ENCODE assay signal across 3 cellular contexts in the genomic region with DNA sequence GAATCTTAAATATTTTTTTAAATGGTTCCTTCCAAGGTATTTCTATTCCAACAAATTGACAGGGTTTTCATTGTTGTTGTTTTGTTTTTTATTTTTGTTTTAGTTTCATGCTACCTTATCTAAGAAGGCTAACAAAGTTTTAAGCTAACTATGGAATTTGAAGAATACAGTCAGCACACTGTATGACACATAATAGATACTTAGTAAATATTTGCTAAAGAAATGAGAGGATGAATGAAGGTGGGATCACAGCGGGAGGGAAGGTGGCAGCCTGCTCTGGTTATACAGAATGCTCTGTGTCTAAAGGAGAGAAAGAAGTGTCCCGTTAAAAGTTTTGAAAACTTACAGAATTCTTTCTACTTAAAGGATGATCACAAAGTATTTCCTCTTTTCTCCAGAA.
TF ChIP-seq lines count a peak whose summit lies in the region.

No MANE protein-coding gene starts in this region.

TF ChIP-seq in SK-N-SH, 30 proteins besides CTCF, POLR2A, EP300 and RAD21:
- TF ChIP-seq TEAD4 (IDR thresholded peaks at IDR 0.05; ENCODE audit: borderline replicate concordance, insufficient read depth) (no peak), TCF12 (IDR thresholded peaks at IDR 0.05) (no peak), YY1 (IDR thresholded peaks at IDR 0.05; ENCODE audit: low read depth) (no peak), FOSL2 (IDR thresholded peaks at IDR 0.05; ENCODE audit: borderline replicate concordance, low read depth) (no peak), RXRA (IDR thresholded peaks at IDR 0.05; ENCODE audit: borderline replicate concordance, low read depth) (no peak)
- TF ChIP-seq, protein P1, sequence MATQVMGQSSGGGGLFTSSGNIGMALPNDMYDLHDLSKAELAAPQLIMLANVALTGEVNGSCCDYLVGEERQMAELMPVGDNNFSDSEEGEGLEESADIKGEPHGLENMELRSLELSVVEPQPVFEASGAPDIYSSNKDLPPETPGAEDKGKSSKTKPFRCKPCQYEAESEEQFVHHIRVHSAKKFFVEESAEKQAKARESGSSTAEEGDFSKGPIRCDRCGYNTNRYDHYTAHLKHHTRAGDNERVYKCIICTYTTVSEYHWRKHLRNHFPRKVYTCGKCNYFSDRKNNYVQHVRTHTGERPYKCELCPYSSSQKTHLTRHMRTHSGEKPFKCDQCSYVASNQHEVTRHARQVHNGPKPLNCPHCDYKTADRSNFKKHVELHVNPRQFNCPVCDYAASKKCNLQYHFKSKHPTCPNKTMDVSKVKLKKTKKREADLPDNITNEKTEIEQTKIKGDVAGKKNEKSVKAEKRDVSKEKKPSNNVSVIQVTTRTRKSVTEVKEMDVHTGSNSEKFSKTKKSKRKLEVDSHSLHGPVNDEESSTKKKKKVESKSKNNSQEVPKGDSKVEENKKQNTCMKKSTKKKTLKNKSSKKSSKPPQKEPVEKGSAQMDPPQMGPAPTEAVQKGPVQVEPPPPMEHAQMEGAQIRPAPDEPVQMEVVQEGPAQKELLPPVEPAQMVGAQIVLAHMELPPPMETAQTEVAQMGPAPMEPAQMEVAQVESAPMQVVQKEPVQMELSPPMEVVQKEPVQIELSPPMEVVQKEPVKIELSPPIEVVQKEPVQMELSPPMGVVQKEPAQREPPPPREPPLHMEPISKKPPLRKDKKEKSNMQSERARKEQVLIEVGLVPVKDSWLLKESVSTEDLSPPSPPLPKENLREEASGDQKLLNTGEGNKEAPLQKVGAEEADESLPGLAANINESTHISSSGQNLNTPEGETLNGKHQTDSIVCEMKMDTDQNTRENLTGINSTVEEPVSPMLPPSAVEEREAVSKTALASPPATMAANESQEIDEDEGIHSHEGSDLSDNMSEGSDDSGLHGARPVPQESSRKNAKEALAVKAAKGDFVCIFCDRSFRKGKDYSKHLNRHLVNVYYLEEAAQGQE (IDR thresholded peaks at IDR 0.05; ENCODE audit: low read depth, low read length): no peak

TF ChIP-seq in SK-N-SH treated with all-trans-retinoic acid at 6 μM for 48 hours, 23 proteins besides CTCF, POLR2A, EP300 and RAD21:
- no peak for TF ChIP-seq ZNF70 (CRISPR knock-in tag; IDR thresholded peaks at IDR 0.05)
- TF ChIP-seq TSHZ2 (CRISPR knock-in tag; IDR thresholded peaks at IDR 0.05): no peak
- TF ChIP-seq, protein P2, sequence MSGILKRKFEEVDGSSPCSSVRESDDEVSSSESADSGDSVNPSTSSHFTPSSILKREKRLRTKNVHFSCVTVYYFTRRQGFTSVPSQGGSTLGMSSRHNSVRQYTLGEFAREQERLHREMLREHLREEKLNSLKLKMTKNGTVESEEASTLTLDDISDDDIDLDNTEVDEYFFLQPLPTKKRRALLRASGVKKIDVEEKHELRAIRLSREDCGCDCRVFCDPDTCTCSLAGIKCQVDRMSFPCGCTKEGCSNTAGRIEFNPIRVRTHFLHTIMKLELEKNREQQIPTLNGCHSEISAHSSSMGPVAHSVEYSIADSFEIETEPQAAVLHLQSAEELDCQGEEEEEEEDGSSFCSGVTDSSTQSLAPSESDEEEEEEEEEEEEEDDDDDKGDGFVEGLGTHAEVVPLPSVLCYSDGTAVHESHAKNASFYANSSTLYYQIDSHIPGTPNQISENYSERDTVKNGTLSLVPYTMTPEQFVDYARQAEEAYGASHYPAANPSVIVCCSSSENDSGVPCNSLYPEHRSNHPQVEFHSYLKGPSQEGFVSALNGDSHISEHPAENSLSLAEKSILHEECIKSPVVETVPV (CRISPR knock-in tag; IDR thresholded peaks at IDR 0.05): no peak
- TF ChIP-seq, protein P3, sequence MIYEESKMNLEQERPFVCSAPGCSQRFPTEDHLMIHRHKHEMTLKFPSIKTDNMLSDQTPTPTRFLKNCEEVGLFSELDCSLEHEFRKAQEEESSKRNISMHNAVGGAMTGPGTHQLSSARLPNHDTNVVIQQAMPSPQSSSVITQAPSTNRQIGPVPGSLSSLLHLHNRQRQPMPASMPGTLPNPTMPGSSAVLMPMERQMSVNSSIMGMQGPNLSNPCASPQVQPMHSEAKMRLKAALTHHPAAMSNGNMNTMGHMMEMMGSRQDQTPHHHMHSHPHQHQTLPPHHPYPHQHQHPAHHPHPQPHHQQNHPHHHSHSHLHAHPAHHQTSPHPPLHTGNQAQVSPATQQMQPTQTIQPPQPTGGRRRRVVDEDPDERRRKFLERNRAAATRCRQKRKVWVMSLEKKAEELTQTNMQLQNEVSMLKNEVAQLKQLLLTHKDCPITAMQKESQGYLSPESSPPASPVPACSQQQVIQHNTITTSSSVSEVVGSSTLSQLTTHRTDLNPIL (CRISPR knock-in tag; IDR thresholded peaks at IDR 0.05; ENCODE audit: low read depth): no peak
- TF ChIP-seq TCF4 (CRISPR knock-in tag; IDR thresholded peaks at IDR 0.05; ENCODE audit: borderline replicate concordance): no peak
- no peak for TF ChIP-seq OSR1 (CRISPR knock-in tag; IDR thresholded peaks at IDR 0.05)
- no peak for TF ChIP-seq PPARA (CRISPR knock-in tag; IDR thresholded peaks at IDR 0.05; ENCODE audit: borderline replicate concordance)

TF ChIP-seq in HepG2, 621 proteins besides CTCF, POLR2A, EP300 and RAD21 (continues in another document):
- TF ChIP-seq RARA (CRISPR knock-in tag; IDR thresholded peaks at IDR 0.05) (0 out of 2 replicates have a peak, but pooled peaks have one; percentile 36), FOXJ3 (CRISPR knock-in tag; IDR thresholded peaks at IDR 0.05; ENCODE audit: borderline replicate concordance) (no peak), ZNF746 (CRISPR knock-in tag; IDR thresholded peaks at IDR 0.05) (no peak), U2AF1 (optimal IDR thresholded peaks at IDR 0.05; ENCODE audit: low read depth, low read length) (no peak), TOPORS (CRISPR knock-in tag; IDR thresholded peaks at IDR 0.05) (no peak), SP2 (CRISPR knock-in tag; IDR thresholded peaks at IDR 0.05) (no peak), ZNF484 (CRISPR knock-in tag; IDR thresholded peaks at IDR 0.05; ENCODE audit: borderline replicate concordance, low read depth) (no peak), SOX5 (CRISPR knock-in tag; IDR thresholded peaks at IDR 0.05; ENCODE audit: borderline replicate concordance) (peak; percentile 36; the same call in 1 of the 2 replicates), ADNP (CRISPR knock-in tag; IDR thresholded peaks at IDR 0.05) (no peak), ZSCAN25 (CRISPR knock-in tag; IDR thresholded peaks at IDR 0.05) (no peak), ZFYVE20 (CRISPR knock-in tag; IDR thresholded peaks at IDR 0.05; ENCODE audit: borderline replicate concordance, low read depth) (no peak), GLI4 (CRISPR knock-in tag; IDR thresholded peaks at IDR 0.05; ENCODE audit: borderline replicate concordance) (no peak), ZNF589 (CRISPR knock-in tag; conservative IDR thresholded peaks at IDR 0.05) (no peak), HES4 (CRISPR knock-in tag; IDR thresholded peaks at IDR 0.05; ENCODE audit: borderline replicate concordance) (no peak), ZNF143 (CRISPR knock-in tag; IDR thresholded peaks at IDR 0.05) (no peak), AHR (CRISPR knock-in tag; IDR thresholded peaks at IDR 0.05) (no peak), ZSCAN22 (CRISPR knock-in tag; IDR thresholded peaks at IDR 0.05) (no peak), ARID3A (IDR thresholded peaks at IDR 0.05; ENCODE audit: low read depth, low read length) (0 out of 2 replicates have a peak, but pooled peaks have one; percentile 19), SAP130 (CRISPR knock-in tag; IDR thresholded peaks at IDR 0.05; ENCODE audit: low read depth) (peak; percentile 65), FOXA1 (IDR thresholded peaks at IDR 0.05) (no peak), FOXA1 (CRISPR knock-in tag; IDR thresholded peaks at IDR 0.05) (no peak), ZNF333 (CRISPR knock-in tag; IDR thresholded peaks at IDR 0.05; ENCODE audit: borderline replicate concordance) (no peak), ZFP36 (IDR thresholded peaks at IDR 0.05; ENCODE audit: borderline replicate concordance, low read depth, low read length, partially characterized antibody) (no peak), ZNF282 (IDR thresholded peaks at IDR 0.05; ENCODE audit: partially characterized antibody) (no peak), ZNF766 (CRISPR knock-in tag; IDR thresholded peaks at IDR 0.05; ENCODE audit: borderline replicate concordance) (no peak), CC2D1A (CRISPR knock-in tag; IDR thresholded peaks at IDR 0.05) (no peak), HNRNPK (IDR thresholded peaks at IDR 0.05; ENCODE audit: low read depth, low read length, poor library complexity, severe bottlenecking) (no peak), ATF3 (CRISPR knock-in tag; IDR thresholded peaks at IDR 0.05) (no peak), ZHX1 (CRISPR knock-in tag; IDR thresholded peaks at IDR 0.05; ENCODE audit: low read depth) (no peak), PCBP2 (optimal IDR thresholded peaks at IDR 0.05; ENCODE audit: low read depth, low read length, poor library complexity, severe bottlenecking) (no peak), RFX1 (IDR thresholded peaks at IDR 0.05) (no peak), CAMTA2 (CRISPR knock-in tag; IDR thresholded peaks at IDR 0.05; ENCODE audit: borderline replicate concordance) (no peak), SMAD3 (CRISPR knock-in tag; IDR thresholded peaks at IDR 0.05) (no peak), HMG20A (CRISPR knock-in tag; IDR thresholded peaks at IDR 0.05; ENCODE audit: borderline replicate concordance) (peak; percentile 51; the same call in 1 of the 2 replicates), ZMYM3 (CRISPR knock-in tag; IDR thresholded peaks at IDR 0.05) (no peak), NFE2L1 (CRISPR knock-in tag; IDR thresholded peaks at IDR 0.05; ENCODE audit: borderline replicate concordance) (no peak), NFIC (IDR thresholded peaks at IDR 0.05; ENCODE audit: low read length) (peak; percentile 31; the same call in 1 of the 2 replicates), NR2F1 (CRISPR knock-in tag; IDR thresholded peaks at IDR 0.05) (no peak)
- TF ChIP-seq, protein P4, sequence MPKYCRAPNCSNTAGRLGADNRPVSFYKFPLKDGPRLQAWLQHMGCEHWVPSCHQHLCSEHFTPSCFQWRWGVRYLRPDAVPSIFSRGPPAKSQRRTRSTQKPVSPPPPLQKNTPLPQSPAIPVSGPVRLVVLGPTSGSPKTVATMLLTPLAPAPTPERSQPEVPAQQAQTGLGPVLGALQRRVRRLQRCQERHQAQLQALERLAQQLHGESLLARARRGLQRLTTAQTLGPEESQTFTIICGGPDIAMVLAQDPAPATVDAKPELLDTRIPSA (CRISPR knock-in tag; IDR thresholded peaks at IDR 0.05; ENCODE audit: borderline replicate concordance): no peak
- TF ChIP-seq, protein P5, sequence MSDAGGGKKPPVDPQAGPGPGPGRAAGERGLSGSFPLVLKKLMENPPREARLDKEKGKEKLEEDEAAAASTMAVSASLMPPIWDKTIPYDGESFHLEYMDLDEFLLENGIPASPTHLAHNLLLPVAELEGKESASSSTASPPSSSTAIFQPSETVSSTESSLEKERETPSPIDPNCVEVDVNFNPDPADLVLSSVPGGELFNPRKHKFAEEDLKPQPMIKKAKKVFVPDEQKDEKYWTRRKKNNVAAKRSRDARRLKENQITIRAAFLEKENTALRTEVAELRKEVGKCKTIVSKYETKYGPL (CRISPR knock-in tag; IDR thresholded peaks at IDR 0.05): no peak
- TF ChIP-seq, protein P6, sequence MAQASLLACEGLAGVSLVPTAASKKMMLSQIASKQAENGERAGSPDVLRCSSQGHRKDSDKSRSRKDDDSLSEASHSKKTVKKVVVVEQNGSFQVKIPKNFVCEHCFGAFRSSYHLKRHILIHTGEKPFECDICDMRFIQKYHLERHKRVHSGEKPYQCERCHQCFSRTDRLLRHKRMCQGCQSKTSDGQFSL (CRISPR knock-in tag; IDR thresholded peaks at IDR 0.05): no peak
- TF ChIP-seq, protein P7, sequence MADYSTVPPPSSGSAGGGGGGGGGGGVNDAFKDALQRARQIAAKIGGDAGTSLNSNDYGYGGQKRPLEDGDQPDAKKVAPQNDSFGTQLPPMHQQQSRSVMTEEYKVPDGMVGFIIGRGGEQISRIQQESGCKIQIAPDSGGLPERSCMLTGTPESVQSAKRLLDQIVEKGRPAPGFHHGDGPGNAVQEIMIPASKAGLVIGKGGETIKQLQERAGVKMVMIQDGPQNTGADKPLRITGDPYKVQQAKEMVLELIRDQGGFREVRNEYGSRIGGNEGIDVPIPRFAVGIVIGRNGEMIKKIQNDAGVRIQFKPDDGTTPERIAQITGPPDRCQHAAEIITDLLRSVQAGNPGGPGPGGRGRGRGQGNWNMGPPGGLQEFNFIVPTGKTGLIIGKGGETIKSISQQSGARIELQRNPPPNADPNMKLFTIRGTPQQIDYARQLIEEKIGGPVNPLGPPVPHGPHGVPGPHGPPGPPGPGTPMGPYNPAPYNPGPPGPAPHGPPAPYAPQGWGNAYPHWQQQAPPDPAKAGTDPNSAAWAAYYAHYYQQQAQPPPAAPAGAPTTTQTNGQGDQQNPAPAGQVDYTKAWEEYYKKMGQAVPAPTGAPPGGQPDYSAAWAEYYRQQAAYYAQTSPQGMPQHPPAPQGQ (CRISPR knock-in tag; IDR thresholded peaks at IDR 0.05; ENCODE audit: borderline replicate concordance): no peak
- TF ChIP-seq, protein P8, sequence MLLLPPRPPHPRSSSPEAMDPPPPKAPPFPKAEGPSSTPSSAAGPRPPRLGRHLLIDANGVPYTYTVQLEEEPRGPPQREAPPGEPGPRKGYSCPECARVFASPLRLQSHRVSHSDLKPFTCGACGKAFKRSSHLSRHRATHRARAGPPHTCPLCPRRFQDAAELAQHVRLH (CRISPR knock-in tag; IDR thresholded peaks at IDR 0.05; ENCODE audit: borderline replicate concordance, low read depth): no peak
